Comparison of ENCODE assay signal across 15 cellular contexts in the genomic region with DNA sequence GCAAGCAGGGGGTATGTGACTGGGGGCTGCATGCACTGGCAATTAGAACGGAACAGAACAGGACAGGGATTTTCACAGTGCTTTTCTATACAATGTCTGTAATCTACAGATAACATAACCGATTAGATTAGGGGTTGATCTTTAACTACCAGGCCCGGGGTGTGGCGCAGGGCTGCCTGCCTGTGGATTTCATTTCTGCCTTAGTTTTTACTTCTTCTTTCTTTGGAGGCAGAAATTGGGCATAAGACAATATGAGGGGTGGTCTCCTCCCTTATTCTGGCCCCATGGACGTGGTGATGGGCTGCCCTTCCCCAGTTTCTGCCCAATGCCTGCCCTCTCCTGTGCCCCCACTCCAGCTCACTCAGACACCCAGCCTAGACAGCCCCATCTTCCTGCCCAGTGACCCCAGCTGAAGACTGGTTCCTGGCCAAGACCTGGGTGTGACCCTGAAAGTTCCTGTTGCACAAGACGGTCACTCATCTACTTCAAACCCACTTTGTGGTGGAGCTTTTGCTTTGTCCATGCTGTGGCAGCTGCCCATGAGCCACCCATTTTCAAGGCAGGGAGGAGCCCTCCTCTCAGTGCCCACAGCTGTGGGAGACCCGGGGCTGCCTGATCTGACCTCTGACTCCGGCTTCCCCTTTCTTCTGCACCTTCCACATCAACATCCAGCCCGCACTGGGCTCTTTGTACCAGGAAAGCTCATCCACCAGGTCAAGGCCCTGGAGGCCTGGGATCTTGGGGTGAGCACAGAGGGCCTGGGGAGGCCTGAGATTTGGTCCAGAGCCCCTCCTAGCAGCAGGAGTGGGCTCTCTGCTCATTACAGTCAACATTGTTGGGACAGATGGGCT. TPM values are rescaled to one million over a fixed set of nuclear protein-coding genes. Genes with fewer than 3 reads are reported as not detected.
DNase-seq lines count a peak whose midpoint lies in the region; ATAC-seq and TF ChIP-seq lines count a peak whose summit lies in the region.
"Had no signal": no experiment of that assay in that cellular context is flagged by ENCODE, and none has a peak within 500 bp of the region (broad histone marks: within the 10 kb centered on the region; RNA-seq: fewer than 3 reads in every experiment).

No MANE protein-coding gene starts in this region.

- no peaks in the 10 kb centered on the region for H3K9me3 ChIP-seq in OCI-LY3 (ENCODE audit: insufficient read depth, low read length)
- H3K9me3 ChIP-seq in spleen: no peaks in the 10 kb centered on the region

- H3K4me2 ChIP-seq in OCI-LY3 (ENCODE audit: low read length): 0 out of 2 replicates have a peak overlapping the region, but pooled peaks have one; percentile 7

- no peak overlapping the region for H2AFZ ChIP-seq in OCI-LY3 (ENCODE audit: low read depth, low read length)
- H2AFZ ChIP-seq: GM23248 had no signal

- H3K36me3 ChIP-seq in OCI-LY3 (replicated peaks; ENCODE audit: low read depth, low read length): no peaks in the 10 kb centered on the region
- no peaks in the 10 kb centered on the region for H3K36me3 ChIP-seq in spleen

- H4K20me1 ChIP-seq in OCI-LY3 (ENCODE audit: insufficient read depth, low read length): no peaks in the 10 kb centered on the region

- WGBS in spleen, 5 donors: 53 to 67% (median 58%) methylated on average over 9 of the region's 9 CpGs

- H3K9ac ChIP-seq in OCI-LY3 (ENCODE audit: low read length): no peak overlapping the region
- H3K9ac ChIP-seq: GM23248 had no signal

- no peak overlapping the region for H3K27ac ChIP-seq in OCI-LY3 (ENCODE audit: low read length)
- H3K27ac ChIP-seq in spleen: peak overlapping the region in 3 of 8 donors; percentile 48 to 57 (median 56)
- H3K27ac ChIP-seq: dorsolateral prefrontal cortex, foreskin keratinocyte, GM23248 had no signal

- ATAC-seq in left ventricle myocardium superior: peak; percentile 69
- ATAC-seq in GM18870 (IDR thresholded peaks at IDR 0.05; ENCODE audit: unreplicated experiment): no peak
- ATAC-seq: foreskin keratinocyte had no signal

- TF ChIP-seq CTCF in OCI-LY3 (IDR thresholded peaks at IDR 0.05; ENCODE audit: low read depth, low read length) (no peak), spleen (IDR thresholded peaks at IDR 0.05 in 8 of 11, conservative IDR thresholded peaks at IDR 0.05 in 3 of 11) (no peak)

- intact Hi-C loops in left ventricle myocardium superior (cut with micrococcal nuclease): no loop called here
- intact Hi-C loops in spleen (cut with DNase I; ENCODE audit: low total_unique reads): no loop called here

- peaks cover 16% of the 10 kb centered on the region for H3K4me1 ChIP-seq in OCI-LY3 (ENCODE audit: low read length)
- peaks cover 7 to 43% (median 23%) of the 10 kb centered on the region in 6 donors for H3K4me1 ChIP-seq in spleen
- H3K4me1 ChIP-seq: foreskin keratinocyte had no signal

- DNase-seq in left ventricle myocardium superior: peak; percentile 52
- DNase-seq in spleen: peak; percentile 71
- no peak for DNase-seq in activated T-cell treated with anti-CD3 and anti-CD28 coated beads, Interleukin-2, amount 50 U/mL, for 1 hour
- DNase-seq in RKO (ENCODE audit: low spot score): no peak
- DNase-seq: activated B cell treated with CpG ODN at 0.5 μM for 24 hours; amniotic stem cell; CD8-positive, alpha-beta memory T cell; foreskin keratinocyte; GM23248; islet precursor cell; stimulated activated naive B cell treated with anti-CD40 and anti-IgM and Interleukin-4, amounts not matched to agents 10 μg/mL and 1 μg/mL and 100 μg/mL, for 72 hours had no signal

- TF ChIP-seq POLR2A in spleen (IDR thresholded peaks at IDR 0.05): no peak

- no peaks in the 10 kb centered on the region for H3K79me2 ChIP-seq in OCI-LY3 (ENCODE audit: low read length)

- H3K27me3 ChIP-seq in OCI-LY3 (ENCODE audit: low read depth, low read length) (peaks cover 5% of the 10 kb centered on the region), spleen (replicated peaks in 1 of 7) (peaks cover 0 to 72% (median 41%) of the 10 kb centered on the region in 7 donors)

- H3K4me3 ChIP-seq in OCI-LY3 (ENCODE audit: low read length): no peak overlapping the region
- no peak overlapping the region for H3K4me3 ChIP-seq in spleen
- H3K4me3 ChIP-seq: dorsolateral prefrontal cortex, GM23248 had no signal

RNA-seq across cellular contexts. Expression of a gene that starts 18.6 kb away (rescaled TPM):
- total RNA-seq in left ventricle myocardium superior: not detected
- 1 to 10 TPM in 2 of 7 donors, under 1 TPM in 1, not detected in 4; 0.47 to 1.3 (median 1.0) TPM for total RNA-seq in spleen
- under 1 TPM; 0.80 to 0.89 (median 0.83) TPM for polyA plus RNA-seq in spleen
- total RNA-seq: GM23248 had no signal
- polyA plus RNA-seq: CD8-positive, alpha-beta memory T cell; GM23248 had no signal

RNA-seq across cellular contexts. Expression of a gene that starts 30.1 kb away (rescaled TPM):
- total RNA-seq in left ventricle myocardium superior: not detected
- total RNA-seq in spleen: 1 to 10 TPM in 5 of 7 donors, under 1 TPM in 2; 0.13 to 6.2 (median 2.8) TPM
- 1 to 10 TPM; 1.0 to 7.8 (median 2.7) TPM for polyA plus RNA-seq in spleen
- total RNA-seq: activated B cell treated with CpG ODN at 0.5 μM for 24 hours; CD8-positive, alpha-beta memory T cell; GM23248; NCI-H460 had no signal
- polyA plus RNA-seq: CD8-positive, alpha-beta memory T cell; GM23248 had no signal

RNA-seq across cellular contexts. Expression of a gene that starts 49.4 kb away (rescaled TPM):
- total RNA-seq in left ventricle myocardium superior (not detected), spleen (not detected)
- polyA plus RNA-seq in spleen: under 1 TPM in 1 of 3 donors, not detected in 2; 0.03 TPM
- total RNA-seq: activated B cell treated with CpG ODN at 0.5 μM for 24 hours; CD8-positive, alpha-beta memory T cell; NCI-H460 had no signal
- polyA plus RNA-seq: CD8-positive, alpha-beta memory T cell had no signal

RNA-seq across cellular contexts. Expression of a gene that starts 54.9 kb away (rescaled TPM):
- not detected for total RNA-seq in left ventricle myocardium superior
- total RNA-seq in spleen: under 1 TPM in 2 of 7 donors, not detected in 5; 0.41 to 0.67 TPM
- under 1 TPM; 0.04 to 0.53 (median 0.32) TPM for polyA plus RNA-seq in spleen
- total RNA-seq: GM23248 had no signal
- polyA plus RNA-seq: CD8-positive, alpha-beta memory T cell; GM23248 had no signal

Comparison
In these comparisons a context has a peak if more than half of its experiments do, and no peak if none do; other contexts are left out.
1. DNase-seq: peak in left ventricle myocardium superior (single experiment) and spleen (single experiment); none in activated T-cell treated with anti-CD3 and anti-CD28 coated beads, Interleukin-2, amount 50 U/mL, for 1 hour (single experiment) and RKO (single experiment).